ENCODE assay signal across 8 cellular contexts in genomic region chr14:100825691-100826331, GRCh38. TPM values are rescaled to one million over a fixed set of nuclear protein-coding genes. Genes with fewer than 3 reads are reported as not detected.
A peak's percentile ranks its signal among the peaks of the same experiment; 100 is the strongest.
DNase-seq lines count a peak whose midpoint lies in the region; ATAC-seq and TF ChIP-seq lines count a peak whose summit lies in the region.

Gene MEG3 (plus strand): TSS chr14:100826118.

- H3K27ac ChIP-seq in adrenal gland (peak within 1 kb of the TSS; percentile 59 to 90 (median 72)), heart left ventricle (peak within 1 kb of the TSS in 6 of 12 donors; percentile 9 to 70 (median 59)), sigmoid colon (peak within 1 kb of the TSS in 1 of 4 donors; percentile 47), RWPE1 (no peak within 1 kb of the TSS), smooth muscle cell (ENCODE audit: low read depth) (no peak within 1 kb of the TSS)

- ATAC-seq in heart left ventricle (peak; percentile 36 to 64 (median 50)), HG02938 (IDR thresholded peaks at IDR 0.05; ENCODE audit: unreplicated experiment) (no peak)

- H3F3A ChIP-seq in smooth muscle cell (ENCODE audit: low read depth), result peaks cover 8% of the 10 kb centered on the region

- H3K4me3 ChIP-seq in adrenal gland (peak within 1 kb of the TSS in 3 of 4 donors; percentile 22 to 59 (median 50)), heart left ventricle (peak within 1 kb of the TSS in 11 of 12 donors; percentile 10 to 60 (median 42)), sigmoid colon (peak within 1 kb of the TSS; percentile 12 to 41 (median 33)), smooth muscle cell (no peak within 1 kb of the TSS)

- H3K27me3 ChIP-seq in adrenal gland (no peaks in the 10 kb centered on the region), heart left ventricle (peaks cover 9 to 68% (median 42%) of the 10 kb centered on the region in 9 donors), sigmoid colon (peaks cover 0 to 62% (median 39%) of the 10 kb centered on the region in 3 donors), smooth muscle cell (ENCODE audit: low read depth) (no peaks in the 10 kb centered on the region)

- H3K36me3 ChIP-seq in adrenal gland (replicated peaks in 1 of 2) (peaks cover 0 to 19% of the 10 kb centered on the region in 2 donors), heart left ventricle (no peaks in the 10 kb centered on the region), sigmoid colon (no peaks in the 10 kb centered on the region), smooth muscle cell (ENCODE audit: low read depth) (no peaks in the 10 kb centered on the region)

- TF ChIP-seq CTCF in adrenal gland (IDR thresholded peaks at IDR 0.05) (no peak), heart left ventricle (IDR thresholded peaks at IDR 0.05) (no peak), sigmoid colon (IDR thresholded peaks at IDR 0.05) (no peak), RWPE1 (conservative IDR thresholded peaks at IDR 0.05; ENCODE audit: low read depth) (no peak), smooth muscle cell (IDR thresholded peaks at IDR 0.05; ENCODE audit: borderline replicate concordance, insufficient read depth, poor library complexity, severe bottlenecking) (no peak)

- 43 to 70% (median 47%) methylated on average over 20 to 40 of the region's 40 CpGs for WGBS in adrenal gland, 4 donors
- 41 to 61% (median 51%) methylated on average over 25 to 40 of the region's 40 CpGs for WGBS in heart left ventricle, 4 donors
- WGBS in sigmoid colon, 2 donors, result 53 to 56% methylated on average over 40 of the region's 40 CpGs
- 97% methylated on average over 40 of the region's 40 CpGs for WGBS in smooth muscle cell (ENCODE audit: low lambda C conversion rate)

- POLR2A ChIA-PET in RWPE1 (lab: Yijun Ruan, JAX; ENCODE audit: low non-redundant PET), result no interaction called here

- H3K79me2 ChIP-seq in smooth muscle cell (ENCODE audit: low read depth), result no peaks in the 10 kb centered on the region

- no peak within 1 kb of the TSS for H2AFZ ChIP-seq in smooth muscle cell (ENCODE audit: low read depth)

- CTCF ChIA-PET in RWPE1 (lab: Yijun Ruan, JAX), result interaction anchor here (0.6 kb wide), 2 partner anchors 430 to 506 kb away, joined by 3 to 6 read pairs; no protein-coding TSS in a partner anchor

- TF ChIP-seq EP300 in sigmoid colon (IDR thresholded peaks at IDR 0.05), result no peak

- H3K9me3 ChIP-seq in adrenal gland (replicated peaks in 1 of 3) (no peaks in the 10 kb centered on the region), heart left ventricle (peaks cover 0 to 7% (median 0%) of the 10 kb centered on the region in 12 donors), sigmoid colon (peaks cover 0 to 6% (median 6%) of the 10 kb centered on the region in 4 donors), smooth muscle cell (replicated peaks; ENCODE audit: low read depth) (no peaks in the 10 kb centered on the region)

- peak; percentile 3 for DNase-seq in DMS114 treated with DMSO at 0.1 percent for 48 hours (lab: John Stamatoyannopoulos, UW; ENCODE audit: unreplicated experiment)
- peak; percentile 59 to 86 (median 72) for DNase-seq in adrenal gland
- DNase-seq in heart left ventricle, result peak; percentile 26 to 65 (median 42)
- peak; percentile 81 for DNase-seq in sigmoid colon
- DNase-seq in RWPE1 (ENCODE audit: low spot score), result no peak
- no peak for DNase-seq in smooth muscle cell (lab: John Stamatoyannopoulos, UW; ENCODE audit: unreplicated experiment)
- DNase-seq in NCI-H187 (lab: John Stamatoyannopoulos, UW), result no peak

- TF ChIP-seq POLR2A in adrenal gland (IDR thresholded peaks at IDR 0.05) (peak; percentile 96 to 97), heart left ventricle (IDR thresholded peaks at IDR 0.05) (peak in 1 of 2 donors; percentile 71), sigmoid colon (IDR thresholded peaks at IDR 0.05) (peak; percentile 38 to 41)

- intact Hi-C loops in adrenal gland (cut with DNase I) (loop anchor here in 1 of 2 donors (5.0 kb wide), 1 partner anchor 164 kb away; no protein-coding TSS in a partner anchor), heart left ventricle (cut with DNase I) (loop anchor here in 2 of 10 donors (10.0 kb wide), 1 partner anchor 151 kb away; no protein-coding TSS in a partner anchor), sigmoid colon (cut with DNase I) (no loop called here)

- H4K20me1 ChIP-seq in smooth muscle cell (ENCODE audit: low read depth), result no peaks in the 10 kb centered on the region

- H3K4me2 ChIP-seq in smooth muscle cell, result no peak within 1 kb of the TSS

- H3K4me1 ChIP-seq in adrenal gland (replicated peaks in 1 of 2) (peaks cover 0 to 13% of the 10 kb centered on the region in 2 donors), heart left ventricle (no peaks in the 10 kb centered on the region), sigmoid colon (peaks cover 0 to 8% (median 0%) of the 10 kb centered on the region in 4 donors), smooth muscle cell (ENCODE audit: low read depth) (peaks cover 29% of the 10 kb centered on the region)

- H3K9ac ChIP-seq in smooth muscle cell (ENCODE audit: low read depth), result no peak within 1 kb of the TSS

RNA-seq across cellular contexts. Expression of gene MEG3, which starts in this region (rescaled TPM):
- total RNA-seq in adrenal gland, result 1,000 to 10,000 TPM in 3 of 8 donors, 100 to 1,000 TPM in 4, 10 to 100 TPM in 1; 86.6 to 1,883 (median 625) TPM
- 1,000 to 10,000 TPM in 2 of 3 donors, 100 to 1,000 TPM in 1; 736 to 8,129 (median 5,263) TPM for polyA plus RNA-seq in adrenal gland
- 10 to 100 TPM in 4 of 9 donors, 1 to 10 TPM in 5; 3.6 to 37.7 (median 9.9) TPM for total RNA-seq in heart left ventricle
- polyA plus RNA-seq in heart left ventricle, result 10 to 100 TPM in 1 of 2 donors, 1 to 10 TPM in 1; 5.6 to 36.7 TPM
- total RNA-seq in sigmoid colon, result 100 to 1,000 TPM in 1 of 4 donors, 10 to 100 TPM in 3; 28.0 to 168 (median 36.6) TPM
- 10 to 100 TPM in 1 of 3 donors, 1 to 10 TPM in 2; 3.5 to 18.0 (median 7.8) TPM for polyA plus RNA-seq in sigmoid colon
- total RNA-seq in smooth muscle cell, result not detected in 2 replicates
- 0.70 TPM in 1 of 2 replicates, not detected in the other for polyA plus RNA-seq in smooth muscle cell

Comparison
In these comparisons a context has a peak if more than half of its experiments do, and no peak if none do; other contexts are left out.
1. RNA of gene MEG3 (polyA plus RNA-seq): 736 to 8,129 TPM in adrenal gland; 5.6 to 36.7 TPM in heart left ventricle, 3.5 to 18.0 TPM in sigmoid colon and 0.70 TPM in smooth muscle cell; every median in the first group is over 10 times any median in the second.
2. DNase-seq: peak in DMS114 treated with DMSO at 0.1 percent for 48 hours (single experiment), adrenal gland (7 of 7), heart left ventricle (5 of 5) and sigmoid colon (single experiment); none in RWPE1 (single experiment), smooth muscle cell (single experiment) and NCI-H187 (0 of 2).
3. H3K27ac ChIP-seq: peak in adrenal gland (5 of 5); none in RWPE1 (single experiment) and smooth muscle cell (single experiment).